ENCODE assay signal across 20 cellular contexts in genomic region chr1:35764283-35764682, GRCh38.
"Had no signal": no experiment of that assay in that cellular context is flagged by ENCODE, and none has a peak within 500 bp of the region (broad histone marks: within the 10 kb centered on the region; RNA-seq: fewer than 3 reads in every experiment).

No MANE protein-coding gene starts in this region.

- FAIRE-seq: endothelial cell of umbilical vein had no signal

- ATAC-seq: heart right ventricle, left lung, T-cell had no signal

- H3K27me3 Mint-ChIP-seq: activated CD4-positive, alpha-beta T cell treated with anti-CD3 and anti-CD28 coated beads, Interleukin-2, amount 10 ng/mL, durations not matched to agents 7 days and 5 days; activated naive CD8-positive, alpha-beta T cell treated with anti-CD3 and anti-CD28 coated beads for 36 hours; dendritic cell treated with granulocyte-macrophage colony-stimulating factor and Interleukin-4, amounts not matched to agents 40 ng/mL and 50 ng/mL, for 4 days; T-cell had no signal

- H3K4me3 Mint-ChIP-seq: activated CD4-positive, alpha-beta T cell treated with anti-CD3 and anti-CD28 coated beads, Interleukin-2, amount 10 ng/mL, durations not matched to agents 7 days and 5 days; activated naive CD8-positive, alpha-beta T cell treated with anti-CD3 and anti-CD28 coated beads for 36 hours; dendritic cell treated with granulocyte-macrophage colony-stimulating factor and Interleukin-4, amounts not matched to agents 40 ng/mL and 50 ng/mL, for 4 days; nephron; T-cell had no signal

- H3K36me3 Mint-ChIP-seq: T-cell had no signal

- H3K27ac ChIP-seq: cardiac muscle cell, esophagus muscularis mucosa, heart right ventricle, left lung, prostate gland, right atrium auricular region, stomach had no signal

- H3K36me3 ChIP-seq: esophagus muscularis mucosa, prostate gland, right atrium auricular region, stomach had no signal

- H3K4me1 ChIP-seq: prostate gland had no signal

- H3K9me3 Mint-ChIP-seq: activated CD4-positive, alpha-beta T cell treated with anti-CD3 and anti-CD28 coated beads, Interleukin-2, amount 10 ng/mL, durations not matched to agents 7 days and 5 days; activated naive CD8-positive, alpha-beta T cell treated with anti-CD3 and anti-CD28 coated beads for 36 hours; dendritic cell treated with granulocyte-macrophage colony-stimulating factor and Interleukin-4, amounts not matched to agents 40 ng/mL and 50 ng/mL, for 4 days; nephron; T-cell had no signal

- H3K4me3 ChIP-seq: cardiac muscle cell, esophagus muscularis mucosa, heart right ventricle, left lung, prostate gland, right atrium auricular region, stomach had no signal

- H3K9me3 ChIP-seq: esophagus muscularis mucosa, heart right ventricle, left lung, prostate gland, right atrium auricular region, stomach had no signal

- H3K27me3 ChIP-seq: cardiac muscle cell, esophagus muscularis mucosa, heart right ventricle, left lung, right atrium auricular region, stomach had no signal

- H3K27ac Mint-ChIP-seq: activated CD4-positive, alpha-beta T cell treated with anti-CD3 and anti-CD28 coated beads, Interleukin-2, amount 10 ng/mL, durations not matched to agents 7 days and 5 days; activated naive CD8-positive, alpha-beta T cell treated with anti-CD3 and anti-CD28 coated beads for 36 hours; dendritic cell treated with granulocyte-macrophage colony-stimulating factor and Interleukin-4, amounts not matched to agents 40 ng/mL and 50 ng/mL, for 4 days; nephron; T-cell had no signal

- DNase-seq: activated CD4-positive, alpha-beta T cell treated with anti-CD3 and anti-CD28 coated beads, Interleukin-2, amount 10 ng/mL, durations not matched to agents 7 days and 5 days; activated naive CD4-positive, alpha-beta T cell; activated naive CD8-positive, alpha-beta T cell treated with anti-CD3 and anti-CD28 coated beads for 36 hours; amniotic stem cell; effector CD8-positive, alpha-beta T cell; heart right ventricle; left lung; midbrain; stimulated activated CD4-positive, alpha-beta T cell treated with anti-CD3 and anti-CD28 coated beads, Interleukin-15, amount 100 ng/mL, for 24 hours; stimulated activated CD4-positive, alpha-beta T cell treated with anti-CD3 and anti-CD28 coated beads, Interleukin-2, amount 100 ng/mL, for 48 hours; stomach; T-cell; trophoblast cell had no signal
